In genomic region chr16:57148481-57148880, GRCh38 we compare ENCODE assay signal across 16 cellular contexts. TPM values are rescaled to one million over a fixed set of nuclear protein-coding genes. Genes with fewer than 3 reads are reported as not detected.
DNase-seq lines count a peak whose midpoint lies in the region; TF ChIP-seq lines count a peak whose summit lies in the region.
"Had no signal": no experiment of that assay in that cellular context is flagged by ENCODE, and none has a peak within 500 bp of the region (broad histone marks: within the 10 kb centered on the region; RNA-seq: fewer than 3 reads in every experiment).

No MANE protein-coding gene starts in this region.

- H4K20me1 ChIP-seq in BLaER1 treated with 17β-estradiol and CSF1 and Interleukin-3, amounts not matched to agents 10 nM and 100 nM: no peaks in the 10 kb centered on the region

- no peak for DNase-seq in HFFc6
- no peak for DNase-seq in esophagus squamous epithelium (lab: John Stamatoyannopoulos, UW)
- DNase-seq in prostate gland (ENCODE audit: low spot score): no peak
- DNase-seq in CD4-positive, alpha-beta memory T cell: no peak
- no peak for DNase-seq in H4 (ENCODE audit: low spot score)
- DNase-seq in activated CD8-positive, alpha-beta memory T cell treated with anti-CD3 and anti-CD28 coated beads, Interleukin-2, amount 50 U/mL, for 4 hours: no peak
- DNase-seq in NCI-H526 (lab: John Stamatoyannopoulos, UW): no peak
- DNase-seq: activated CD4-positive, alpha-beta T cell treated with anti-CD3 and anti-CD28 coated beads for 36 hours; BE2C; body of pancreas; midbrain; NCI-H1048; NCI-H345; stimulated activated CD4-positive, alpha-beta T cell treated with anti-CD3 and anti-CD28 coated beads, Interleukin-4, amount 100 ng/mL, for 1 hour; stimulated activated naive CD4-positive, alpha-beta T cell had no signal

- CTCF ChIA-PET in CD4-positive, alpha-beta memory T cell (lab: Charles Lee; ENCODE audit: partially characterized antibody): interaction anchor here (0.7 kb wide), 1 partner anchor 11 kb away, joined by 3 read pairs; no protein-coding TSS in a partner anchor

- H3K27ac Mint-ChIP-seq in HFFc6: peak overlapping the region; percentile 85
- H3K27ac Mint-ChIP-seq in CD4-positive, alpha-beta memory T cell: peak overlapping the region in 3 of 7 donors; percentile 18 to 51 (median 46)
- H3K27ac Mint-ChIP-seq: activated CD4-positive, alpha-beta T cell treated with anti-CD3 and anti-CD28 coated beads for 36 hours had no signal

- no peaks in the 10 kb centered on the region for H3K9me3 ChIP-seq in BLaER1 treated with 17β-estradiol and CSF1 and Interleukin-3, amounts not matched to agents 10 nM and 100 nM (replicated peaks in 1 of 11)
- H3K9me3 ChIP-seq in esophagus squamous epithelium (no peaks in the 10 kb centered on the region), prostate gland (no peaks in the 10 kb centered on the region)
- H3K9me3 ChIP-seq in CD4-positive, alpha-beta memory T cell (ENCODE audit: control insufficient read depth in 1 of 2, low read length in 2 of 2): no peaks in the 10 kb centered on the region
- H3K9me3 ChIP-seq: BE2C, body of pancreas had no signal

- no peaks in the 10 kb centered on the region for H3K27me3 ChIP-seq in BLaER1 treated with 17β-estradiol and CSF1 and Interleukin-3, amounts not matched to agents 10 nM and 100 nM
- no peaks in the 10 kb centered on the region for H3K27me3 ChIP-seq in esophagus squamous epithelium
- no peaks in the 10 kb centered on the region for H3K27me3 ChIP-seq in prostate gland (replicated peaks; ENCODE audit: insufficient read depth)
- no peaks in the 10 kb centered on the region for H3K27me3 ChIP-seq in CD4-positive, alpha-beta memory T cell (ENCODE audit: insufficient read depth, low read length)
- H3K27me3 ChIP-seq: BE2C, body of pancreas had no signal

- H3K4me1 Mint-ChIP-seq in HFFc6 (ENCODE audit: low read depth): peaks cover 21% of the 10 kb centered on the region
- peaks cover 5 to 22% (median 15%) of the 10 kb centered on the region in 4 donors for H3K4me1 Mint-ChIP-seq in CD4-positive, alpha-beta memory T cell

- WGBS in esophagus squamous epithelium, 2 donors: 87 to 92% methylated on average over 5 to 6 of the region's 6 CpGs
- WGBS in prostate gland: 88% methylated on average over 6 of the region's 6 CpGs

- H3K4me3 ChIP-seq in BLaER1 treated with 17β-estradiol and CSF1 and Interleukin-3, amounts not matched to agents 10 nM and 100 nM: no peak overlapping the region; a peak in 1 of 20 replicates
- H3K4me3 ChIP-seq in esophagus squamous epithelium (no peak overlapping the region), prostate gland (no peak overlapping the region)
- no peak overlapping the region for H3K4me3 ChIP-seq in CD4-positive, alpha-beta memory T cell (ENCODE audit: low read length in 2 of 2)
- H3K4me3 ChIP-seq: body of pancreas had no signal

- H3K27me3 Mint-ChIP-seq in HFFc6 (ENCODE audit: insufficient read depth): peaks cover 3% of the 10 kb centered on the region
- no peaks in the 10 kb centered on the region for H3K27me3 Mint-ChIP-seq in CD4-positive, alpha-beta memory T cell
- H3K27me3 Mint-ChIP-seq: activated CD4-positive, alpha-beta T cell treated with anti-CD3 and anti-CD28 coated beads for 36 hours had no signal

- peak overlapping the region; percentile 86 to 98 (median 93) for H3K4me2 ChIP-seq in BLaER1 treated with 17β-estradiol and CSF1 and Interleukin-3, amounts not matched to agents 10 nM and 100 nM

- intact Hi-C loops in esophagus squamous epithelium (cut with DNase I) (no loop called here), prostate gland (cut with DNase I) (no loop called here)
- intact Hi-C loops in CD4-positive, alpha-beta memory T cell (cut with micrococcal nuclease): no loop called here

- TF ChIP-seq POLR2A in esophagus squamous epithelium (IDR thresholded peaks at IDR 0.05) (no peak), prostate gland (IDR thresholded peaks at IDR 0.05) (no peak)

- no peak overlapping the region for H3K4me3 Mint-ChIP-seq in HFFc6
- no peak overlapping the region for H3K4me3 Mint-ChIP-seq in CD4-positive, alpha-beta memory T cell
- H3K4me3 Mint-ChIP-seq: activated CD4-positive, alpha-beta T cell treated with anti-CD3 and anti-CD28 coated beads for 36 hours had no signal

- POLR2A ChIA-PET in CD4-positive, alpha-beta memory T cell (lab: Charles Lee; ENCODE audit: partially characterized antibody): no interaction called here

- TF ChIP-seq CTCF in HFFc6 (IDR thresholded peaks at IDR 0.05) (no peak; the same call in 1 of the 2 replicates), esophagus squamous epithelium (IDR thresholded peaks at IDR 0.05) (no peak), prostate gland (IDR thresholded peaks at IDR 0.05) (no peak)

- H3K9me3 Mint-ChIP-seq in HFFc6: no peaks in the 10 kb centered on the region
- H3K9me3 Mint-ChIP-seq in CD4-positive, alpha-beta memory T cell: no peaks in the 10 kb centered on the region

- peaks cover 13 to 51% (median 35%) of the 10 kb centered on the region in 11 experiments for H3K36me3 ChIP-seq in BLaER1 treated with 17β-estradiol and CSF1 and Interleukin-3, amounts not matched to agents 10 nM and 100 nM
- peaks cover 0 to 19% (median 0%) of the 10 kb centered on the region in 3 donors for H3K36me3 ChIP-seq in esophagus squamous epithelium
- no peaks in the 10 kb centered on the region for H3K36me3 ChIP-seq in prostate gland
- H3K36me3 ChIP-seq in CD4-positive, alpha-beta memory T cell (ENCODE audit: insufficient read depth, low read length): peaks cover under 1% of the 10 kb centered on the region

- 0 out of 2 replicates have a peak, but pooled peaks cover 5% of the 10 kb centered on the region for H3K36me3 Mint-ChIP-seq in HFFc6 (ENCODE audit: low read depth)
- peaks cover 16 to 24% of the 10 kb centered on the region in 2 donors for H3K36me3 Mint-ChIP-seq in CD4-positive, alpha-beta memory T cell

- peak overlapping the region in 10 of 11 experiments; percentile 34 to 86 (median 80); a peak in 19 of 22 replicates for H3K27ac ChIP-seq in BLaER1 treated with 17β-estradiol and CSF1 and Interleukin-3, amounts not matched to agents 10 nM and 100 nM
- H3K27ac ChIP-seq in esophagus squamous epithelium (peak overlapping the region; percentile 62 to 81 (median 72)), prostate gland (peak overlapping the region; percentile 56 to 63)
- no peak overlapping the region for H3K27ac ChIP-seq in CD4-positive, alpha-beta memory T cell (ENCODE audit: low read depth, low read length)

- H3K4me1 ChIP-seq in BLaER1 treated with 17β-estradiol and CSF1 and Interleukin-3, amounts not matched to agents 10 nM and 100 nM: peaks cover 83 to 100% (median 100%) of the 10 kb centered on the region in 10 experiments
- H3K4me1 ChIP-seq in esophagus squamous epithelium (peaks cover 19 to 54% (median 20%) of the 10 kb centered on the region in 3 donors), prostate gland (replicated peaks) (no peaks in the 10 kb centered on the region)
- peaks cover 4% of the 10 kb centered on the region for H3K4me1 ChIP-seq in CD4-positive, alpha-beta memory T cell (ENCODE audit: insufficient read depth, low read length)
- H3K4me1 ChIP-seq: BE2C had no signal

- peak overlapping the region in 7 of 11 experiments; percentile 64 to 76 (median 71); a peak in 13 of 22 replicates for H3K9ac ChIP-seq in BLaER1 treated with 17β-estradiol and CSF1 and Interleukin-3, amounts not matched to agents 10 nM and 100 nM

RNA-seq across cellular contexts. Expression of gene PSME3IP1, which starts 37.4 kb away (rescaled TPM):
- 10 to 100 TPM; 55.9 to 85.0 (median 76.5) TPM for total RNA-seq in HFFc6 (2021; fragmentation: NEBNext Ultra II Directional; extraction: Animal tissue kit (Norgen Biotek cat#: 25700))
- total RNA-seq in esophagus squamous epithelium (10 to 100 TPM; 40.7 to 65.6 (median 51.3) TPM), prostate gland (10 to 100 TPM; 64.1 to 95.8 TPM)
- total RNA-seq in CD4-positive, alpha-beta memory T cell: 100 to 1,000 TPM; 147 to 157 TPM
- polyA plus RNA-seq in CD4-positive, alpha-beta memory T cell: 10 to 100 TPM; 59.9 to 64.5 TPM
- 104 and 139 TPM in 2 replicates for total RNA-seq in H4 (2014; rRNA removed; shearing (Covaris generic))

RNA-seq across cellular contexts. Expression of gene RSPRY1, which starts 37.6 kb away (rescaled TPM):
- total RNA-seq in HFFc6 (2021; fragmentation: NEBNext Ultra II Directional; extraction: Animal tissue kit (Norgen Biotek cat#: 25700)): 10 to 100 TPM; 38.8 to 51.9 (median 47.7) TPM
- total RNA-seq in esophagus squamous epithelium: 10 to 100 TPM; 13.7 to 27.2 (median 23.1) TPM
- total RNA-seq in prostate gland: 10 to 100 TPM; 35.8 to 45.3 TPM
- 10 to 100 TPM; 32.8 to 38.0 TPM for total RNA-seq in CD4-positive, alpha-beta memory T cell
- polyA plus RNA-seq in CD4-positive, alpha-beta memory T cell: 10 to 100 TPM; 28.5 to 34.0 TPM
- 25.1 and 28.6 TPM in 2 replicates for total RNA-seq in H4 (2014; rRNA removed; shearing (Covaris generic))

RNA-seq across cellular contexts. Expression of gene CPNE2, which starts 56.1 kb away (rescaled TPM):
- 10 to 100 TPM; 13.0 to 29.6 (median 23.3) TPM for total RNA-seq in HFFc6 (2021; fragmentation: NEBNext Ultra II Directional; extraction: Animal tissue kit (Norgen Biotek cat#: 25700))
- total RNA-seq in esophagus squamous epithelium (10 to 100 TPM; 12.2 to 21.4 (median 17.8) TPM), prostate gland (10 to 100 TPM; 22.3 to 23.3 TPM)
- total RNA-seq in CD4-positive, alpha-beta memory T cell: 1 to 10 TPM; 3.8 to 4.1 TPM
- polyA plus RNA-seq in CD4-positive, alpha-beta memory T cell: 1 to 10 TPM; 6.7 to 6.8 TPM
- 34.5 and 39.2 TPM in 2 replicates for total RNA-seq in H4 (2014; rRNA removed; shearing (Covaris generic))
